ENCODE assay signal across 13 cellular contexts in genomic region chr6:14499804-14500203, GRCh38.
A peak's percentile ranks its signal among the peaks of the same experiment; 100 is the strongest.
DNase-seq lines count a peak whose midpoint lies in the region; ATAC-seq, FAIRE-seq and TF ChIP-seq lines count a peak whose summit lies in the region.
"Had no signal": no experiment of that assay in that cellular context is flagged by ENCODE, and none has a peak within 500 bp of the region (broad histone marks: within the 10 kb centered on the region; RNA-seq: fewer than 3 reads in every experiment).

No MANE protein-coding gene starts in this region.

- H3K9me3 ChIP-seq in ascending aorta, result no peaks in the 10 kb centered on the region

- peaks cover 4% of the 10 kb centered on the region for H3K36me3 Mint-ChIP-seq in chondrocyte (ENCODE audit: low read depth)

- H3K4me1 Mint-ChIP-seq in chondrocyte (ENCODE audit: low read depth), result peaks cover 13% of the 10 kb centered on the region

- peaks cover 7% of the 10 kb centered on the region for H3K9me3 Mint-ChIP-seq in chondrocyte (ENCODE audit: low read depth)

- no peak for DNase-seq in D721Med (ENCODE audit: insufficient read length, low spot score)
- DNase-seq in NCI-H2171 treated with DMSO at 0.1 percent for 48 hours (lab: John Stamatoyannopoulos, UW), result peak; percentile 59
- DNase-seq in chondrocyte (ENCODE audit: low spot score), result no peak
- peak; percentile 85 for DNase-seq in myocyte (ENCODE audit: low read depth)
- DNase-seq in ascending aorta (ENCODE audit: low spot score in 2 of 2), result no peak
- DNase-seq in NCI-H2227 treated with DMSO at 0.1 percent for 48 hours (lab: John Stamatoyannopoulos, UW), result no peak
- DNase-seq: activated CD8-positive, alpha-beta memory T cell treated with anti-CD3 and anti-CD28 coated beads, Interleukin-2, amount 50 U/mL, for 48 hours; DMS53; right cardiac atrium had no signal

- H3K4me1 ChIP-seq in ascending aorta, result no peaks in the 10 kb centered on the region

- FAIRE-seq in D721Med (lab: Jason Lieb, UNC), result peak; percentile 11

- TF ChIP-seq CTCF in D721Med (IDR thresholded peaks at IDR 0.05; ENCODE audit: insufficient read depth, missing control alignments) (no peak), chondrocyte (IDR thresholded peaks at IDR 0.05) (peak; percentile 48), ascending aorta (IDR thresholded peaks at IDR 0.05) (no peak)

- no peak for ATAC-seq in GM21381 (IDR thresholded peaks at IDR 0.05; ENCODE audit: unreplicated experiment)
- no peak for ATAC-seq in GM19467 (IDR thresholded peaks at IDR 0.05; ENCODE audit: unreplicated experiment)
- ATAC-seq: right cardiac atrium, Right ventricle myocardium inferior had no signal

- no peaks in the 10 kb centered on the region for H3K27me3 Mint-ChIP-seq in chondrocyte (ENCODE audit: low read depth)

- H3K4me3 ChIP-seq in ascending aorta, result no peak overlapping the region
- H3K4me3 ChIP-seq: coronary artery had no signal

- H3K27ac ChIP-seq in ascending aorta, result no peak overlapping the region
- H3K27ac ChIP-seq: coronary artery had no signal

- no peak overlapping the region for H3K4me3 Mint-ChIP-seq in chondrocyte (ENCODE audit: unreplicated experiment)

- H3K36me3 ChIP-seq in ascending aorta, result no peaks in the 10 kb centered on the region

- H3K27me3 ChIP-seq in ascending aorta, result no peaks in the 10 kb centered on the region

- intact Hi-C loops in ascending aorta (cut with DNase I), result no loop called here

- H3K27ac Mint-ChIP-seq in chondrocyte (ENCODE audit: unreplicated experiment), result peak overlapping the region; percentile 80

Comparison
In these comparisons a context has a peak if more than half of its experiments do, and no peak if none do; other contexts are left out.
1. DNase-seq: peak in NCI-H2171 treated with DMSO at 0.1 percent for 48 hours (single experiment) and myocyte (single experiment); none in D721Med (single experiment), chondrocyte (single experiment), ascending aorta (0 of 2) and NCI-H2227 treated with DMSO at 0.1 percent for 48 hours (single experiment).